Comparison of ENCODE assay signal across 12 cellular contexts in the genomic region with DNA sequence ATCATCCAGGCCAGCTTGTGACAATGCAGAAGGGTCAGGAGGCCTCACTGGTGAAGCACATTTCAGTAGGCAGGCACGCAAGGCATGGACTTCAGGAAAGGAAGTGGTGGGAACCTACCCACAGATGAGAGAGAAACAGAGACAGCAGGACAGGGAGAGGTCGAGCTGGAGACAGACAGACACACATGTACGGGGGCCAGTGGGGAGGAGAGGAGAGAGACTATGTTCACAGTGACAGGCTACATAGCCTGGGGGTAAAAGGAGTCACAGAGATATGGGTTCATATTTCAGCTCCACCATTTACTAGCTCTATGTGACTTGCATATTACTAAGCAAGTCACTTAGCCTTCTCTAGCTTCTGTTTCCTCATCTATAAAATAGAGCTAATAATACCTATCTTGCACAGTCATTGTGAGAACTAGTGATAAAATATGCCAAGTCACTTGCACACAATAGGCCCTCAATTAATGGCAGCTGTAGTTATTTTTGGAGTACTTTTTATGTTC.
A peak's percentile ranks its signal among the peaks of the same experiment; 100 is the strongest.
DNase-seq lines count a peak whose midpoint lies in the region; ATAC-seq and FAIRE-seq lines count a peak whose summit lies in the region.
"Had no signal": no experiment of that assay in that cellular context is flagged by ENCODE, and none has a peak within 500 bp of the region (broad histone marks: within the 10 kb centered on the region; RNA-seq: fewer than 3 reads in every experiment).

No MANE protein-coding gene starts in this region.

- peaks cover 9% of the 10 kb centered on the region for H3K36me3 Mint-ChIP-seq in activated naive CD4-positive, alpha-beta T cell treated with anti-CD3 and anti-CD28 coated beads, Interleukin-2, amount 10 ng/mL, durations not matched to agents 7 days and 5 days

- ATAC-seq in HG02938 (IDR thresholded peaks at IDR 0.05; ENCODE audit: unreplicated experiment) (peak; percentile 50), HG03521 (IDR thresholded peaks at IDR 0.05; ENCODE audit: unreplicated experiment) (no peak)
- ATAC-seq in stimulated activated naive CD8-positive, alpha-beta T cell treated with anti-CD3 and anti-CD28 coated beads, Interleukin-15, amount 100 ng/mL, for 72 hours: peak; percentile 94

- peak overlapping the region; percentile 9 for H3K27ac Mint-ChIP-seq in activated naive CD4-positive, alpha-beta T cell treated with anti-CD3 and anti-CD28 coated beads, Interleukin-2, amount 10 ng/mL, durations not matched to agents 7 days and 5 days
- H3K27ac Mint-ChIP-seq in stimulated activated naive CD8-positive, alpha-beta T cell treated with anti-CD3 and anti-CD28 coated beads, Interleukin-15, amount 100 ng/mL, for 72 hours: peak overlapping the region; percentile 38 to 85

- DNase-seq in activated naive CD4-positive, alpha-beta T cell treated with anti-CD3 and anti-CD28 coated beads, Interleukin-2, amount 10 ng/mL, durations not matched to agents 7 days and 5 days: peak; percentile 33
- no peak for DNase-seq in activated naive CD4-positive, alpha-beta T cell treated with anti-CD3 and anti-CD28 coated beads, Interleukin-2, amount 50 U/mL, for 16 hours
- DNase-seq in SK-MEL-5 (ENCODE audit: low read depth, low spot score) (peak; percentile 3), frontal cortex (ENCODE audit: low spot score in 2 of 2) (no peak), NCI-H82 (lab: John Stamatoyannopoulos, UW) (no peak)
- DNase-seq in stimulated activated naive CD8-positive, alpha-beta T cell treated with anti-CD3 and anti-CD28 coated beads, Interleukin-15, amount 100 ng/mL, for 72 hours: peak in 1 of 2 donors; percentile 43
- DNase-seq: AML-193; kidney glomerular epithelial cell; stimulated activated CD4-positive, alpha-beta T cell treated with anti-CD3 and anti-CD28 coated beads, Interleukin-4, amount 100 ng/mL, for 24 hours; SW 1271 had no signal

- CTCF ChIA-PET in activated naive CD4-positive, alpha-beta T cell treated with anti-CD3 and anti-CD28 coated beads, Interleukin-2, amount 10 ng/mL, durations not matched to agents 7 days and 5 days (lab: Charles Lee): interaction anchor here (0.6 to 2.5 kb wide), 4 partner anchors 11 to 38 kb away, joined by 3 to 6 read pairs (median 4); no protein-coding TSS in a partner anchor

- FAIRE-seq in frontal cortex (lab: Jason Lieb, UNC): no peak

- no peak overlapping the region for H3K4me3 Mint-ChIP-seq in activated naive CD4-positive, alpha-beta T cell treated with anti-CD3 and anti-CD28 coated beads, Interleukin-2, amount 10 ng/mL, durations not matched to agents 7 days and 5 days
- peak overlapping the region; percentile 25 to 45 for H3K4me3 Mint-ChIP-seq in stimulated activated naive CD8-positive, alpha-beta T cell treated with anti-CD3 and anti-CD28 coated beads, Interleukin-15, amount 100 ng/mL, for 72 hours

- H3K9me3 Mint-ChIP-seq in activated naive CD4-positive, alpha-beta T cell treated with anti-CD3 and anti-CD28 coated beads, Interleukin-2, amount 10 ng/mL, durations not matched to agents 7 days and 5 days: no peaks in the 10 kb centered on the region
- H3K9me3 Mint-ChIP-seq in stimulated activated naive CD8-positive, alpha-beta T cell treated with anti-CD3 and anti-CD28 coated beads, Interleukin-15, amount 100 ng/mL, for 72 hours: peaks cover 8 to 10% of the 10 kb centered on the region in 2 donors

- no peaks in the 10 kb centered on the region for H3K27me3 Mint-ChIP-seq in activated naive CD4-positive, alpha-beta T cell treated with anti-CD3 and anti-CD28 coated beads, Interleukin-2, amount 10 ng/mL, durations not matched to agents 7 days and 5 days
- H3K27me3 Mint-ChIP-seq in stimulated activated naive CD8-positive, alpha-beta T cell treated with anti-CD3 and anti-CD28 coated beads, Interleukin-15, amount 100 ng/mL, for 72 hours: no peaks in the 10 kb centered on the region

- peaks cover 55% of the 10 kb centered on the region for H3K4me1 Mint-ChIP-seq in activated naive CD4-positive, alpha-beta T cell treated with anti-CD3 and anti-CD28 coated beads, Interleukin-2, amount 10 ng/mL, durations not matched to agents 7 days and 5 days
- peaks cover 59% of the 10 kb centered on the region for H3K4me1 Mint-ChIP-seq in stimulated activated naive CD8-positive, alpha-beta T cell treated with anti-CD3 and anti-CD28 coated beads, Interleukin-15, amount 100 ng/mL, for 72 hours

- in situ Hi-C loops in SK-MEL-5 (cut with HindIII; ENCODE audit: low pct_unique_long_range_greater_than_20kb, low sequenced_read_pairs): no loop called here

Comparison
In these comparisons a context has a peak if more than half of its experiments do, and no peak if none do; other contexts are left out.
1. DNase-seq: peak in activated naive CD4-positive, alpha-beta T cell treated with anti-CD3 and anti-CD28 coated beads, Interleukin-2, amount 10 ng/mL, durations not matched to agents 7 days and 5 days (single experiment) and SK-MEL-5 (single experiment); none in activated naive CD4-positive, alpha-beta T cell treated with anti-CD3 and anti-CD28 coated beads, Interleukin-2, amount 50 U/mL, for 16 hours (single experiment), frontal cortex (0 of 2) and NCI-H82 (single experiment).